28 cellular contexts compared by ENCODE assay signal in the genomic region with DNA sequence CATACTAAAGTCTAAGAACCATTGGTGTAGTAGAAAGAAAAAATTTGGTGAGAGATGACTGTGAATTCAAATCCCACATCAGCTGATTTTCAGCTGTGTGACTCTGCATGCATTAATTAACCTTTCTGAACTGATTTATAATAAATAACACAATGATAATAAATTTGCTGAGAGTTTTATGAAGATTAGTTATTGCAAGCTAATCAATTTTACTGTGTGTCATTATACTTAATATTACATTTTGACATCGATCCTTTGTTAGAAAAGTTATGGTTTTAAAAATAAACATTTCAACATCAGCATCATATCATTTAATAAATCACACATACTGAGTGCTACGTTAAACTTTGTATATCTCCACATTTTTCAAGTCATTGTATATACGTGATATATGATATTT.
"Had no signal": no experiment of that assay in that cellular context is flagged by ENCODE, and none has a peak within 500 bp of the region (broad histone marks: within the 10 kb centered on the region; RNA-seq: fewer than 3 reads in every experiment).

No MANE protein-coding gene starts in this region.

- ATAC-seq: activated naive CD4-positive, alpha-beta T cell treated with anti-CD3 and anti-CD28 coated beads, Interleukin-2, amount 50 U/mL, for 72 hours; activated T-cell treated with anti-CD3 and anti-CD28 coated beads, Interleukin-2, amount 50 U/mL, for 72 hours had no signal

- H3K27ac ChIP-seq: ascending aorta, breast epithelium, cardiac muscle cell, colonic mucosa, epithelial cell of prostate, esophagus squamous epithelium had no signal

- DNase-seq: activated CD4-positive, alpha-beta memory T cell treated with anti-CD3 and anti-CD28 coated beads, Interleukin-2, amount 10 ng/mL, durations not matched to agents 7 days and 5 days; activated CD4-positive, alpha-beta T cell treated with anti-CD3 and anti-CD28 coated beads for 1 hour; activated CD4-positive, alpha-beta T cell treated with anti-CD3 and anti-CD28 coated beads for 4 hours; activated CD4-positive, alpha-beta T cell treated with anti-CD3 and anti-CD28 coated beads, Interleukin-2, amount 10 ng/mL, durations not matched to agents 7 days and 5 days; activated CD4-positive, alpha-beta T cell treated with anti-CD3 and anti-CD28 coated beads, Interleukin-2, amount 50 U/mL, for 4 hours; activated CD8-positive, alpha-beta memory T cell treated with anti-CD3 and anti-CD28 coated beads, Interleukin-2, amount 50 U/mL, for 48 hours; activated gamma-delta T cell; activated naive CD4-positive, alpha-beta T cell; activated naive CD4-positive, alpha-beta T cell treated with anti-CD3 and anti-CD28 coated beads, Interleukin-2, amount 10 ng/mL, durations not matched to agents 7 days and 5 days; activated naive CD8-positive, alpha-beta T cell treated with anti-CD3 and anti-CD28 coated beads, Interleukin-2, amount 10 ng/mL, durations not matched to agents 7 days and 5 days; activated T-cell treated with anti-CD3 and anti-CD28 coated beads for 4 hours; activated T-cell treated with anti-CD3 and anti-CD28 coated beads, Interleukin-2, amount 50 U/mL, for 24 hours; activated T-cell treated with anti-CD3 and anti-CD28 coated beads, Interleukin-2, amount 50 U/mL, for 72 hours; central memory CD4-positive, alpha-beta T cell; cerebellar nuclear complex; colonic mucosa; effector CD8-positive, alpha-beta T cell; esophagus squamous epithelium; head of caudate nucleus; T-helper 2 cell had no signal

- H3K36me3 ChIP-seq: ascending aorta, breast epithelium, cardiac muscle cell, colonic mucosa, esophagus squamous epithelium had no signal

- H3K27me3 ChIP-seq: ascending aorta, breast epithelium, cardiac muscle cell, colonic mucosa, esophagus squamous epithelium had no signal

- H3K9me3 ChIP-seq: ascending aorta, breast epithelium, colonic mucosa, esophagus squamous epithelium had no signal

- H3K4me3 ChIP-seq: ascending aorta, breast epithelium, cardiac muscle cell, colonic mucosa, esophagus squamous epithelium had no signal

- H3K4me1 ChIP-seq: ascending aorta, breast epithelium, colonic mucosa, esophagus squamous epithelium had no signal

- FAIRE-seq: endometrium, endothelial cell of umbilical vein, frontal cortex had no signal
